Comparison of ENCODE assay signal across 14 cellular contexts in the genomic region with DNA sequence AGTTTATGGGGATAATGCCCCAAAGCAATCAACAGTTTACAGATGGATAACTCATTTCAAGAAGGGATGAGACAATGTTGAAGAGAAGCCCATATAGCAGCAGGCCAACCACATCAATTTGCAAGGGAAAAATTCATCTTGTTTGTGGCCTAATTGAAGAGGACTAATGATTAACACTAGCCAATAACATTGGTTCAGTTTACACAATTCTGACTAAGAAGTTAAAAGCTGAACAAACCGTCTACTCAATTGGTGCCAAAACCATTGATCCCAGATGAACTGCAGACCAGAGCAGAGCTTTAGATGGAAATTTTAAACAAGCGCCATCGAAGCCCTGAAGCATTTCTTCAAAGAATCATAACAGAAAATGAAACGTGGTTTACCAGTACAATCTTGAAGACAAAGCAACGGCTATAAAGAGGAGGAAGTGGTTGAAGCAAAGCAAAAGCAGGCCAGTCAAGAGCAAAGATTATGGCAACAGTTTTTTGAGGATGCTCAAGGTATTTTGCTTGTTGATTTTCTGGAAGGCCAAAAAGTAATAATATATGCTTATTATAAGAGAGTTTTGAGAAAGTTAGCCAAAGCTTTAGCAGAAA. TPM values are rescaled to one million over a fixed set of nuclear protein-coding genes. Genes with fewer than 3 reads are reported as not detected.
A peak's percentile ranks its signal among the peaks of the same experiment; 100 is the strongest.
DNase-seq lines count a peak whose midpoint lies in the region; ATAC-seq and TF ChIP-seq lines count a peak whose summit lies in the region.
"Had no signal": no experiment of that assay in that cellular context is flagged by ENCODE, and none has a peak within 500 bp of the region (broad histone marks: within the 10 kb centered on the region; RNA-seq: fewer than 3 reads in every experiment).

No MANE protein-coding gene starts in this region.

- H3K4me3 Mint-ChIP-seq in CD4-positive, CD25-positive, alpha-beta regulatory T cell, result peak overlapping the region in 2 of 4 donors; percentile 26 to 62
- no peak overlapping the region for H3K4me3 Mint-ChIP-seq in activated naive CD8-positive, alpha-beta T cell treated with anti-CD3 and anti-CD28 coated beads for 36 hours

- intact Hi-C loops in body of pancreas (cut with DNase I), result no loop called here
- intact Hi-C loops in left cardiac atrium (cut with DNase I), result no loop called here

- H3K36me3 Mint-ChIP-seq in CD4-positive, CD25-positive, alpha-beta regulatory T cell, result no peaks in the 10 kb centered on the region
- H3K36me3 Mint-ChIP-seq in activated naive CD8-positive, alpha-beta T cell treated with anti-CD3 and anti-CD28 coated beads for 36 hours, result peaks cover 15% of the 10 kb centered on the region

- WGBS in body of pancreas, 2 donors, result 62 to 71% methylated on average over 5 of the region's 5 CpGs

- H3K4me1 ChIP-seq in CD4-positive, CD25-positive, alpha-beta regulatory T cell (ENCODE audit: control insufficient read depth, insufficient read depth, low read length, poor library complexity, severe bottlenecking), result peaks cover 6% of the 10 kb centered on the region
- no peaks in the 10 kb centered on the region for H3K4me1 ChIP-seq in body of pancreas
- H3K4me1 ChIP-seq: esophagus muscularis mucosa, parathyroid adenoma had no signal

- peak; percentile 82 to 87 for ATAC-seq in CD4-positive, CD25-positive, alpha-beta regulatory T cell (ENCODE audit: low read depth in 2 of 2)
- peak; percentile 64 for ATAC-seq in GM19035 (IDR thresholded peaks at IDR 0.05; ENCODE audit: unreplicated experiment)
- ATAC-seq in HG03159 (IDR thresholded peaks at IDR 0.05; ENCODE audit: unreplicated experiment), result peak; percentile 75
- no peak for ATAC-seq in body of pancreas
- ATAC-seq in left cardiac atrium, result no peak

- H3K27ac ChIP-seq in CD4-positive, CD25-positive, alpha-beta regulatory T cell (ENCODE audit: insufficient read depth, low read length, poor library complexity, severe bottlenecking), result peak overlapping the region; percentile 42
- no peak overlapping the region for H3K27ac ChIP-seq in body of pancreas
- H3K27ac ChIP-seq: esophagus muscularis mucosa, KMS-11, parathyroid adenoma had no signal

- H3K4me1 Mint-ChIP-seq in CD4-positive, CD25-positive, alpha-beta regulatory T cell, result peaks cover 15 to 24% (median 18%) of the 10 kb centered on the region in 4 donors
- peaks cover 19% of the 10 kb centered on the region for H3K4me1 Mint-ChIP-seq in activated naive CD8-positive, alpha-beta T cell treated with anti-CD3 and anti-CD28 coated beads for 36 hours

- peak overlapping the region; percentile 52 for H3K4me3 ChIP-seq in CD4-positive, CD25-positive, alpha-beta regulatory T cell (ENCODE audit: low read depth, low read length)
- no peak overlapping the region for H3K4me3 ChIP-seq in body of pancreas
- H3K4me3 ChIP-seq: esophagus muscularis mucosa had no signal

- peak in 2 of 3 donors; percentile 43 to 76 for DNase-seq in CD4-positive, CD25-positive, alpha-beta regulatory T cell
- no peak for DNase-seq in activated naive CD8-positive, alpha-beta T cell treated with anti-CD3 and anti-CD28 coated beads for 36 hours
- DNase-seq in body of pancreas (no peak), NCI-H1694 treated with DMSO at 0.1 percent for 48 hours (lab: John Stamatoyannopoulos, UW) (no peak), NCI-H187 (lab: John Stamatoyannopoulos, UW) (no peak), left cardiac atrium (no peak)
- DNase-seq: caudate nucleus, DMS79 treated with DMSO at 0.1 percent for 48 hours, NCI-H345 had no signal

- peak overlapping the region; percentile 84 for H3K27ac Mint-ChIP-seq in CD4-positive, CD25-positive, alpha-beta regulatory T cell
- H3K27ac Mint-ChIP-seq in activated naive CD8-positive, alpha-beta T cell treated with anti-CD3 and anti-CD28 coated beads for 36 hours, result peak overlapping the region; percentile 50

- H3K9me3 ChIP-seq in CD4-positive, CD25-positive, alpha-beta regulatory T cell (ENCODE audit: control insufficient read depth in 2 of 2, low read length in 2 of 2), result no peaks in the 10 kb centered on the region
- no peaks in the 10 kb centered on the region for H3K9me3 ChIP-seq in body of pancreas
- H3K9me3 ChIP-seq: esophagus muscularis mucosa had no signal

- TF ChIP-seq POLR2A in body of pancreas (IDR thresholded peaks at IDR 0.05), result no peak

- peaks cover 3% of the 10 kb centered on the region for H3K27me3 ChIP-seq in CD4-positive, CD25-positive, alpha-beta regulatory T cell (ENCODE audit: control insufficient read depth, insufficient read depth, low read length)
- H3K27me3 ChIP-seq in body of pancreas, result no peaks in the 10 kb centered on the region
- H3K27me3 ChIP-seq: esophagus muscularis mucosa had no signal

- H3K27me3 Mint-ChIP-seq in CD4-positive, CD25-positive, alpha-beta regulatory T cell, result no peaks in the 10 kb centered on the region
- no peaks in the 10 kb centered on the region for H3K27me3 Mint-ChIP-seq in activated naive CD8-positive, alpha-beta T cell treated with anti-CD3 and anti-CD28 coated beads for 36 hours

- no peak for TF ChIP-seq CTCF in body of pancreas (IDR thresholded peaks at IDR 0.05)

- H3K36me3 ChIP-seq in CD4-positive, CD25-positive, alpha-beta regulatory T cell (ENCODE audit: control insufficient read depth, insufficient read depth, low read length), result no peaks in the 10 kb centered on the region
- H3K36me3 ChIP-seq in body of pancreas (replicated peaks in 1 of 2; ENCODE audit: insufficient read depth in 1 of 2, low read depth in 2 of 2), result no peaks in the 10 kb centered on the region
- H3K36me3 ChIP-seq: esophagus muscularis mucosa had no signal

- peaks cover 0 to 4% (median 2%) of the 10 kb centered on the region in 7 donors for H3K9me3 Mint-ChIP-seq in CD4-positive, CD25-positive, alpha-beta regulatory T cell
- H3K9me3 Mint-ChIP-seq in activated naive CD8-positive, alpha-beta T cell treated with anti-CD3 and anti-CD28 coated beads for 36 hours, result peaks cover 7% of the 10 kb centered on the region

RNA-seq across cellular contexts. Expression of gene BLTP1, which starts 20.5 kb away (rescaled TPM):
- 108 TPM for total RNA-seq in CD4-positive, CD25-positive, alpha-beta regulatory T cell
- polyA plus RNA-seq in CD4-positive, CD25-positive, alpha-beta regulatory T cell, result 1 to 10 TPM; 6.2 to 7.4 (median 6.4) TPM
- total RNA-seq in activated naive CD8-positive, alpha-beta T cell treated with anti-CD3 and anti-CD28 coated beads for 36 hours, result 10 to 100 TPM; 12.2 to 12.6 TPM
- total RNA-seq in body of pancreas (10 to 100 TPM; 46.8 to 74.7 TPM), left cardiac atrium (10 to 100 TPM; 39.3 to 46.2 TPM)

Comparison
In these comparisons a context has a peak if more than half of its experiments do, and no peak if none do; other contexts are left out.
1. ATAC-seq: peak in CD4-positive, CD25-positive, alpha-beta regulatory T cell (2 of 2), GM19035 (single experiment) and HG03159 (single experiment); none in body of pancreas (single experiment) and left cardiac atrium (0 of 2).
2. DNase-seq: peak in CD4-positive, CD25-positive, alpha-beta regulatory T cell (2 of 3); none in activated naive CD8-positive, alpha-beta T cell treated with anti-CD3 and anti-CD28 coated beads for 36 hours (single experiment), body of pancreas (0 of 4), NCI-H1694 treated with DMSO at 0.1 percent for 48 hours (single experiment), NCI-H187 (0 of 2) and left cardiac atrium (single experiment).